Comparison of ENCODE assay signal across 19 cellular contexts in the genomic region with DNA sequence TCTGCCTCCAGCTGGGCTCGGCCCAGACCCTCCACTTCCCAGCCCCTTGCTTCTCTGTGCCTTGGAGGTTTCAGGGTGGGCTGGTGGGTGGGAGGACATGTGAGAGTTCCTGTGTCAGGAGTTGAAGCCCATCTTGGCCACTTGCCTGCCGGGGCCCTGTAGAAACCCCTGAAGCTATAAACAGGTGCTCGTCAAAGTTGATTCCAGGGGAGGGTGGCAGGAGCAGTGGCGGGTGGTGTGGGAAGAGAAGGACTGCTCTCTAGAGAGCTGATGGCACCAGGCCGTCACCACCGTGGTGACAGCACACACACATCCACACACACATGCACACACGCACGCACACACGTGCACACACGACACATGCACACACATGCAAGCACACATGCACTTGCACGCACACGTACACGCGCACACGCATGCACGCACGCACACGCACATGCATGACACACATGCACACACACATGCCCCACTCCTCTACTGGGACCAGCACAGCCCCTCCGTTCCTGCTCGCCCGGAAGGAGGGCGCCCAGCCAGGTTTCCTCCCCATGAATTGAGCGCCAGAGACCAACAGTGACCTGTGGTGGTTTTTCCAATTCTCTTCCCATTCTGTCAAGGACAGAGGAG. TPM values are rescaled to one million over a fixed set of nuclear protein-coding genes. Genes with fewer than 3 reads are reported as not detected.
DNase-seq lines count a peak whose midpoint lies in the region; ATAC-seq, FAIRE-seq and TF ChIP-seq lines count a peak whose summit lies in the region.
"Had no signal": no experiment of that assay in that cellular context is flagged by ENCODE, and none has a peak within 500 bp of the region (broad histone marks: within the 10 kb centered on the region; RNA-seq: fewer than 3 reads in every experiment).

No MANE protein-coding gene starts in this region.

- H3K9me3 ChIP-seq in ascending aorta (no peaks in the 10 kb centered on the region), mesodermal cell (ENCODE audit: control insufficient read depth, low read length) (no peaks in the 10 kb centered on the region)
- H3K9me3 ChIP-seq: vagina had no signal

- H3K27ac ChIP-seq in ascending aorta (peak overlapping the region; percentile 12 to 45), mesodermal cell (ENCODE audit: low read depth, low read length, severe bottlenecking) (peak overlapping the region; percentile 69)
- H3K27ac ChIP-seq: vagina, VCaP had no signal

- no peak overlapping the region for H3K4me3 ChIP-seq in ascending aorta
- no peak overlapping the region for H3K4me3 ChIP-seq in mesodermal cell (ENCODE audit: extremely low read depth, insufficient read depth, low read length, poor library complexity, severe bottlenecking)
- H3K4me3 ChIP-seq: vagina had no signal

- peak; percentile 1 for ATAC-seq in Right ventricle myocardium inferior
- ATAC-seq: activated CD8-positive, alpha-beta T cell treated with anti-CD3 and anti-CD28 coated beads, Interleukin-2, amount 10 ng/mL, durations not matched to agents 7 days and 5 days; activated T-cell treated with anti-CD3 and anti-CD28 coated beads, Interleukin-2, amount 50 U/mL, for 72 hours; effector memory CD8-positive, alpha-beta T cell had no signal

- WGBS in mesodermal cell (ENCODE audit: insufficient coverage in 2 of 2), 2 experiments = 83 to 90% methylated on average over 8 to 16 of the region's 23 CpGs

- no peaks in the 10 kb centered on the region for H3K36me3 ChIP-seq in ascending aorta
- no peaks in the 10 kb centered on the region for H3K36me3 ChIP-seq in mesodermal cell (ENCODE audit: control insufficient read depth, insufficient read depth, low read length)
- H3K36me3 ChIP-seq: vagina had no signal

- H3K4me1 ChIP-seq in ascending aorta (peaks cover 0 to 9% of the 10 kb centered on the region in 2 donors), mesodermal cell (ENCODE audit: control insufficient read depth, insufficient read depth, low read length, poor library complexity, severe bottlenecking) (peaks cover 10% of the 10 kb centered on the region)

- intact Hi-C loops in Right ventricle myocardium inferior (cut with DNase I) (no loop called here), cardiac septum (cut with DNase I) (no loop called here), ascending aorta (cut with DNase I) (no loop called here)

- no peak for TF ChIP-seq CTCF in ascending aorta (IDR thresholded peaks at IDR 0.05)

- DNase-seq in Right ventricle myocardium inferior (ENCODE audit: missing footprints) = no peak
- DNase-seq in cardiac septum (ENCODE audit: low spot score) = no peak
- no peak for DNase-seq in ascending aorta (ENCODE audit: low spot score in 2 of 2)
- no peak for DNase-seq in urothelium cell line (ENCODE audit: low spot score)
- no peak for DNase-seq in central memory CD4-positive, alpha-beta T cell
- DNase-seq in NCI-H128 (lab: John Stamatoyannopoulos, UW; ENCODE audit: unreplicated experiment) = no peak
- no peak for DNase-seq in foreskin melanocyte
- DNase-seq: activated CD8-positive, alpha-beta T cell treated with anti-CD3 and anti-CD28 coated beads, Interleukin-2, amount 10 ng/mL, durations not matched to agents 7 days and 5 days; activated T-cell treated with anti-CD3 and anti-CD28 coated beads, Interleukin-2, amount 50 U/mL, for 72 hours; CD4-positive, alpha-beta T cell; effector memory CD8-positive, alpha-beta T cell; NCI-H1436; NCI-H774; stimulated activated CD4-positive, alpha-beta T cell treated with anti-CD3 and anti-CD28 coated beads, Interleukin-12 subunit alpha, Interleukin-12 subunit beta, amount 100 ng/mL, for 4 hours; stimulated activated naive CD4-positive, alpha-beta T cell treated with Interleukin-2 at 50 U/mL for 16 hours had no signal

- peak; percentile 96 for FAIRE-seq in urothelium cell line (lab: Jason Lieb, UNC)
- FAIRE-seq: RCC 7860 had no signal

- H3K27me3 ChIP-seq in ascending aorta = no peaks in the 10 kb centered on the region
- H3K27me3 ChIP-seq: vagina had no signal

RNA-seq across cellular contexts. Expression of gene CGNL1, which starts 56.3 kb away (rescaled TPM):
- total RNA-seq in Right ventricle myocardium inferior (10.0 TPM), cardiac septum (19.6 TPM), ascending aorta (3.5 TPM)
- polyA plus RNA-seq in mesodermal cell (2013, experiment 1 of 2) = 47.6 TPM
- 45.8 TPM for polyA plus RNA-seq in mesodermal cell (2013, experiment 2 of 2)
- total RNA-seq: activated CD8-positive, alpha-beta T cell treated with anti-CD3 and anti-CD28 coated beads, Interleukin-2, amount 10 ng/mL, durations not matched to agents 7 days and 5 days; activated T-cell treated with anti-CD3 and anti-CD28 coated beads, Interleukin-2, amount 50 U/mL, for 72 hours; CD4-positive, alpha-beta T cell had no signal
